In genomic region chr9:35993136-35993535, GRCh38 we compare ENCODE assay signal across 15 cellular contexts. TPM values are rescaled to one million over a fixed set of nuclear protein-coding genes. Genes with fewer than 3 reads are reported as not detected.
A peak's percentile ranks its signal among the peaks of the same experiment; 100 is the strongest.
DNase-seq lines count a peak whose midpoint lies in the region; ATAC-seq and TF ChIP-seq lines count a peak whose summit lies in the region.
"Not testable (repeated sequence)": the region's sequence is repeated elsewhere in the genome, so short reads cannot be mapped to it uniquely, and the experiment has no call there.
"Had no signal": no experiment of that assay in that cellular context is flagged by ENCODE, and none has a peak within 500 bp of the region (broad histone marks: within the 10 kb centered on the region; RNA-seq: fewer than 3 reads in every experiment).

No MANE protein-coding gene starts in this region.

- CTCF ChIA-PET in IMR-90 (lab: Yijun Ruan, JAX); mammary epithelial cell (lab: Charles Lee; ENCODE audit: low non-redundant PET): not testable (repeated sequence)
- CTCF ChIA-PET in SK-N-SH (lab: Yijun Ruan, JAX), result interaction anchor here (0.7 to 1.6 kb wide), 3 partner anchors 16 to 207 kb away, joined by 3 to 6 read pairs (median 3); no protein-coding TSS in a partner anchor

- not testable (repeated sequence) for H3K4ac ChIP-seq in IMR-90 (ENCODE audit: low read depth, low read length)

- not testable (repeated sequence) for H3K4me2 ChIP-seq in IMR-90 (ENCODE audit: low read depth, low read length); mammary epithelial cell (ENCODE audit: insufficient read depth, low read depth, low read length)
- peak overlapping the region; percentile 24; the same call in 1 of the 2 replicates for H3K4me2 ChIP-seq in SK-N-SH

- not testable (repeated sequence) for H2AK9ac ChIP-seq in IMR-90 (replicated peaks; ENCODE audit: low read depth, low read length, poor library complexity)

- not testable (repeated sequence) for H4K5ac ChIP-seq in IMR-90 (ENCODE audit: low read depth, low read length)

- H2AFZ ChIP-seq in IMR-90 (replicated peaks; ENCODE audit: low read length, poor library complexity); mammary epithelial cell (ENCODE audit: low read depth, low read length): not testable (repeated sequence)
- peak overlapping the region; percentile 59; the same call in 1 of the 2 replicates for H2AFZ ChIP-seq in SK-N-SH (ENCODE audit: low read depth)

- not testable (repeated sequence) for H3K56ac ChIP-seq in IMR-90 (ENCODE audit: extremely low read depth, insufficient read depth, low read length)

- WGBS in IMR-90 (ENCODE audit: extremely low coverage in 2 of 2, insufficient read length in 1 of 2), 2 experiments, result no CpG with 5 or more reads among the region's 3 CpGs
- 42% methylated on average over 3 of the region's 3 CpGs for WGBS in SK-N-SH (ENCODE audit: low lambda C conversion rate)
- 25% methylated on average over 3 of the region's 3 CpGs for WGBS in mammary epithelial cell (ENCODE audit: low coverage, missing lambda C conversion rate)

- H3K9me2 ChIP-seq in SK-N-SH, result not testable (repeated sequence)

- not testable (repeated sequence) for BruUV-seq in IMR-90 (replicated peaks; lab: Mats Ljungman, UMichigan); mammary epithelial cell (replicated peaks; lab: Mats Ljungman, UMichigan)

- H2AK5ac ChIP-seq in IMR-90 (ENCODE audit: low read depth, low read length), result not testable (repeated sequence)

- dilution Hi-C loops in IMR-90 (cut with HindIII; ENCODE audit: low sequenced_read_pairs, unreplicated experiment); mammary epithelial cell (cut with HindIII; ENCODE audit: low sequenced_read_pairs): not testable (repeated sequence)

- not testable (repeated sequence) for H3K9me1 ChIP-seq in IMR-90 (ENCODE audit: insufficient read depth, low read length)

- in situ Hi-C loops in IMR-90 (cut with MboI; ENCODE audit: low sequenced_read_pairs); mammary epithelial cell (cut with MboI; ENCODE audit: low sequenced_read_pairs in 2 of 2): not testable (repeated sequence)

- not testable (repeated sequence) for H3K9me3 ChIP-seq in IMR-90 (ENCODE audit: control insufficient read depth, insufficient read depth, low read length); SK-N-SH; mammary epithelial cell (replicated peaks; ENCODE audit: insufficient read depth, low read length)

- POLR2A ChIA-PET in IMR-90 (lab: Charles Lee; ENCODE audit: unreplicated experiment); SK-N-SH (lab: Yijun Ruan, JAX): not testable (repeated sequence)

- not testable (repeated sequence) for TF ChIP-seq CTCF in C4-2B (conservative IDR thresholded peaks at IDR 0.05); IMR-90 (conservative IDR thresholded peaks at IDR 0.05; ENCODE audit: low read depth, low read length); SK-N-SH (IDR thresholded peaks at IDR 0.05); mammary epithelial cell (conservative IDR thresholded peaks at IDR 0.05 in 1 of 2, IDR thresholded peaks at IDR 0.05 in 1 of 2; ENCODE audit: extremely low read depth in 1 of 2, insufficient read depth in 1 of 2, low read depth in 1 of 2, low read length in 2 of 2)

- H3K23ac ChIP-seq in IMR-90 (ENCODE audit: low read depth, low read length), result not testable (repeated sequence)

- H3K27ac ChIP-seq in C4-2B, result peak overlapping the region; percentile 45; the same call in 1 of the 2 replicates
- not testable (repeated sequence) for H3K27ac ChIP-seq in IMR-90 (ENCODE audit: insufficient read depth, low read length); mammary epithelial cell (ENCODE audit: insufficient read depth, low read depth, low read length)
- peak overlapping the region in 1 of 2 experiments; percentile 66; a peak in 2 of 4 replicates for H3K27ac ChIP-seq in SK-N-SH (ENCODE audit: low read depth in 2 of 2, low read length in 1 of 2)

- not testable (repeated sequence) for TF ChIP-seq EP300 in SK-N-SH (IDR thresholded peaks at IDR 0.05; ENCODE audit: borderline replicate concordance in 1 of 2, low read depth in 1 of 2, low read length in 1 of 2)

- peak; percentile 5 for DNase-seq in A172 (ENCODE audit: low spot score)
- DNase-seq in EH (ENCODE audit: low read depth), result peak; percentile 20
- DNase-seq in IMR-90, result peak; percentile 15
- peak; percentile 45 for DNase-seq in M059J (ENCODE audit: low read depth)
- not testable (repeated sequence) for DNase-seq in SK-N-SH
- DNase-seq in mammary epithelial cell, result peak; percentile 54
- peak; percentile 64 for DNase-seq in kidney tubule cell (ENCODE audit: low spot score)

- not testable (repeated sequence) for H3K14ac ChIP-seq in IMR-90 (replicated peaks; ENCODE audit: low read depth, low read length)

- H3K9ac ChIP-seq in IMR-90 (ENCODE audit: low read depth, low read length); mammary epithelial cell (ENCODE audit: insufficient read depth, low read length): not testable (repeated sequence)
- H3K9ac ChIP-seq in SK-N-SH, result peak overlapping the region; percentile 10; the same call in 1 of the 2 replicates

- not testable (repeated sequence) for H2BK120ac ChIP-seq in IMR-90 (ENCODE audit: low read depth, low read length)

- H4K91ac ChIP-seq in IMR-90 (ENCODE audit: insufficient read depth, low read depth, low read length), result not testable (repeated sequence)

- H2BK20ac ChIP-seq in IMR-90 (ENCODE audit: low read depth, low read length), result not testable (repeated sequence)

- H2BK5ac ChIP-seq in IMR-90 (ENCODE audit: low read depth, low read length, poor library complexity, severe bottlenecking), result not testable (repeated sequence)

- not testable (repeated sequence) for H3K36me3 ChIP-seq in IMR-90 (ENCODE audit: control insufficient read depth, insufficient read depth, low read length); SK-N-SH (replicated peaks in 1 of 2; ENCODE audit: control insufficient read depth in 1 of 2, insufficient read depth in 2 of 2, low read length in 1 of 2); mammary epithelial cell (ENCODE audit: insufficient read depth, low read length)

- not testable (repeated sequence) for TF ChIP-seq RAD21 in IMR-90 (IDR thresholded peaks at IDR 0.05; ENCODE audit: low read length); SK-N-SH (IDR thresholded peaks at IDR 0.05; ENCODE audit: low read length)

- not testable (repeated sequence) for H3K4me3 ChIP-seq in IMR-90 (ENCODE audit: insufficient read depth, low read depth, low read length); SK-N-SH (ENCODE audit: low read depth in 2 of 2, low read length in 1 of 2); mammary epithelial cell (replicated peaks in 1 of 3; ENCODE audit: insufficient read depth in 1 of 3, low read depth in 2 of 3, low read length in 3 of 3)

- not testable (repeated sequence) for H2BK15ac ChIP-seq in IMR-90 (ENCODE audit: low read depth, low read length)

- TF ChIP-seq POLR2A in IMR-90 (IDR thresholded peaks at IDR 0.05; ENCODE audit: low read depth, low read length), result not testable (repeated sequence)

- H3K79me2 ChIP-seq in SK-N-SH (ENCODE audit: insufficient read depth); mammary epithelial cell (ENCODE audit: insufficient read depth, low read length): not testable (repeated sequence)

- not testable (repeated sequence) for ATAC-seq in IMR-90 (ENCODE audit: low read depth)

- not testable (repeated sequence) for H3K4me1 ChIP-seq in IMR-90 (ENCODE audit: control insufficient read depth, insufficient read depth, low read length); mammary epithelial cell (ENCODE audit: insufficient read depth, low read length)
- peaks cover 0 to 17% of the 10 kb centered on the region in 2 experiments; a peak in 1 of 4 replicates for H3K4me1 ChIP-seq in SK-N-SH (ENCODE audit: control insufficient read depth in 1 of 2, insufficient read depth in 2 of 2, low read depth in 1 of 2, low read length in 1 of 2)

- not testable (repeated sequence) for H3K18ac ChIP-seq in IMR-90 (ENCODE audit: low read depth, low read length)

- H3K27me3 ChIP-seq in IMR-90 (ENCODE audit: control insufficient read depth, insufficient read depth, low read length); SK-N-SH (ENCODE audit: insufficient read depth); mammary epithelial cell (ENCODE audit: insufficient read depth, low read length): not testable (repeated sequence)

- H4K8ac ChIP-seq in IMR-90 (ENCODE audit: low read depth in 2 of 2, low read length in 2 of 2), result not testable (repeated sequence)

- not testable (repeated sequence) for H4K20me1 ChIP-seq in IMR-90 (ENCODE audit: insufficient read depth, low read length); SK-N-SH (ENCODE audit: insufficient read depth); mammary epithelial cell (ENCODE audit: insufficient read depth, low read length)

- intact Hi-C loops in IMR-90 (cut with micrococcal nuclease); mammary epithelial cell (cut with micrococcal nuclease): not testable (repeated sequence)

- H3K79me1 ChIP-seq in IMR-90 (ENCODE audit: low read depth in 1 of 2, low read length in 2 of 2), result not testable (repeated sequence)

- peaks cover 31% of the 10 kb centered on the region for H3F3A ChIP-seq in SK-N-SH (replicated peaks; ENCODE audit: insufficient read depth)

RNA-seq across cellular contexts. Expression of gene OR2S2, which starts 35.2 kb away (rescaled TPM):
- not detected in 2 replicates for total RNA-seq in A172 (2014; rRNA removed; shearing (Covaris generic))
- 0.56 and 0.90 TPM in 2 replicates for total RNA-seq in IMR-90 (2012; rRNA removed)
- polyA plus RNA-seq in IMR-90 (2012; rRNA removed), result 0.20 and 0.46 TPM in 2 replicates
- polyA plus RNA-seq in IMR-90 (2012; cell fraction: cytosol; rRNA removed), result 0.32 TPM in 2 replicates
- 0.72 and 1.7 TPM in 2 replicates for polyA plus RNA-seq in IMR-90 (2012; cell fraction: nucleus; rRNA removed; ENCODE audit: low replicate concordance)
- total RNA-seq in M059J (2014; rRNA removed; shearing (Covaris generic)), result not detected in 2 replicates
- polyA plus RNA-seq in SK-N-SH (2012; rRNA removed), result 0.16 TPM in 1 of 2 replicates, not detected in the other
- polyA plus RNA-seq in SK-N-SH (2012; cell fraction: cytosol; rRNA removed), result 0.04 and 0.09 TPM in 2 replicates
- 0.12 and 0.30 TPM in 2 replicates for polyA plus RNA-seq in SK-N-SH (2012; cell fraction: nucleus; rRNA removed)
- total RNA-seq in mammary epithelial cell, result under 1 TPM; 0.28 to 0.33 TPM
- polyA plus RNA-seq in mammary epithelial cell, result not detected
- polyA minus RNA-seq in mammary epithelial cell, result not detected
- total RNA-seq: A673; CD4-positive, alpha-beta memory T cell; CD4-positive, CD25-positive, alpha-beta regulatory T cell; CD8-positive, alpha-beta memory T cell; G401; GM12878 had no signal
- polyA plus RNA-seq: CD14-positive monocyte; CD4-positive, alpha-beta memory T cell; CD4-positive, CD25-positive, alpha-beta regulatory T cell; CD8-positive, alpha-beta memory T cell; GM12878 had no signal

RNA-seq across cellular contexts. Expression of gene RECK, which starts 43.6 kb away (rescaled TPM):
- total RNA-seq in A172 (2014; rRNA removed; shearing (Covaris generic)), result 17.9 and 19.4 TPM in 2 replicates
- 23.5 and 27.2 TPM in 2 replicates for total RNA-seq in IMR-90 (2012; rRNA removed)
- polyA plus RNA-seq in IMR-90 (2012; rRNA removed), result 38.5 and 44.0 TPM in 2 replicates
- 20.8 and 23.4 TPM in 2 replicates for polyA plus RNA-seq in IMR-90 (2012; cell fraction: cytosol; rRNA removed)
- polyA plus RNA-seq in IMR-90 (2012; cell fraction: nucleus; rRNA removed; ENCODE audit: low replicate concordance), result 17.3 and 54.7 TPM in 2 replicates
- 10.9 and 23.7 TPM in 2 replicates for total RNA-seq in M059J (2014; rRNA removed; shearing (Covaris generic))
- 22.8 and 27.3 TPM in 2 replicates for polyA plus RNA-seq in SK-N-SH (2012; rRNA removed)
- 26.6 and 29.4 TPM in 2 replicates for polyA plus RNA-seq in SK-N-SH (2012; cell fraction: cytosol; rRNA removed)
- 22.2 and 34.2 TPM in 2 replicates for polyA plus RNA-seq in SK-N-SH (2012; cell fraction: nucleus; rRNA removed)
- 10 to 100 TPM in 1 of 2 donors, 1 to 10 TPM in 1; 5.6 to 12.7 TPM for total RNA-seq in mammary epithelial cell
- polyA plus RNA-seq in mammary epithelial cell, result 4.1 TPM
- polyA minus RNA-seq in mammary epithelial cell, result 5.5 TPM
